ENCODE assay signal across 32 cellular contexts in the genomic region with DNA sequence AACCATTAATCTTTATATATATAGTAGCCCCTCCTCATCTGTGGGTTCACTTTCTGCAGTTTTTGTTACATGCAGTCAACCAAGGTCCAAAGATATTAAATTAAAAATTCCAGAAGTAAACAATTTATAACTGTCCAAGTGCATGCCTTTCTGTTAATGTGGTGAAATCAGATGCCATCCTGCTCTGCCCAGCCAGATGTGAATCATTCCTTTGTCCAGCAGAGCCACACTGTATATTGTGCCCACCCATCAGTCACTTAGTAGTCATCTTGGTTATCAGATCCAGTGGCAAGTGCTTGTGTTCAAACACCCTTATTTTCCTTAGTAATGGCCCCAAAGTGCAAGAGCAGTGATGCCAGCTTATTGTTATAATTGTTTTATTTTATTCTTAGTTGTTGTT.
"Had no signal": no experiment of that assay in that cellular context is flagged by ENCODE, and none has a peak within 500 bp of the region (broad histone marks: within the 10 kb centered on the region; RNA-seq: fewer than 3 reads in every experiment).

No MANE protein-coding gene starts in this region.

- H3K27ac Mint-ChIP-seq: activated CD4-positive, alpha-beta memory T cell treated with anti-CD3 and anti-CD28 coated beads, Interleukin-2, amount 10 ng/mL, durations not matched to agents 7 days and 5 days; activated CD8-positive, alpha-beta memory T cell treated with anti-CD3 and anti-CD28 coated beads, Interleukin-2, amount 10 ng/mL, durations not matched to agents 7 days and 5 days; activated naive CD4-positive, alpha-beta T cell treated with anti-CD3 and anti-CD28 coated beads, Interleukin-2, amount 10 ng/mL, durations not matched to agents 7 days and 5 days; activated naive CD8-positive, alpha-beta T cell treated with anti-CD3 and anti-CD28 coated beads for 36 hours; T-cell; T-helper 17 cell had no signal

- H3K27ac ChIP-seq: ascending aorta, cardiac muscle cell, PC-9, RWPE1, SJCRH30, SK-N-MC, WERI-Rb-1 had no signal

- H3K4me3 Mint-ChIP-seq: activated CD4-positive, alpha-beta memory T cell treated with anti-CD3 and anti-CD28 coated beads, Interleukin-2, amount 10 ng/mL, durations not matched to agents 7 days and 5 days; activated CD8-positive, alpha-beta memory T cell treated with anti-CD3 and anti-CD28 coated beads, Interleukin-2, amount 10 ng/mL, durations not matched to agents 7 days and 5 days; activated naive CD4-positive, alpha-beta T cell treated with anti-CD3 and anti-CD28 coated beads, Interleukin-2, amount 10 ng/mL, durations not matched to agents 7 days and 5 days; activated naive CD8-positive, alpha-beta T cell treated with anti-CD3 and anti-CD28 coated beads for 36 hours; T-cell; T-helper 17 cell had no signal

- H3K36me3 Mint-ChIP-seq: activated CD8-positive, alpha-beta memory T cell treated with anti-CD3 and anti-CD28 coated beads, Interleukin-2, amount 10 ng/mL, durations not matched to agents 7 days and 5 days; activated naive CD4-positive, alpha-beta T cell treated with anti-CD3 and anti-CD28 coated beads, Interleukin-2, amount 10 ng/mL, durations not matched to agents 7 days and 5 days had no signal

- H3K27me3 ChIP-seq: ascending aorta, cardiac muscle cell, SJCRH30 had no signal

- H3K9me3 Mint-ChIP-seq: activated CD4-positive, alpha-beta memory T cell treated with anti-CD3 and anti-CD28 coated beads, Interleukin-2, amount 10 ng/mL, durations not matched to agents 7 days and 5 days; activated naive CD4-positive, alpha-beta T cell treated with anti-CD3 and anti-CD28 coated beads, Interleukin-2, amount 10 ng/mL, durations not matched to agents 7 days and 5 days had no signal

- H3K4me1 Mint-ChIP-seq: activated CD4-positive, alpha-beta memory T cell treated with anti-CD3 and anti-CD28 coated beads, Interleukin-2, amount 10 ng/mL, durations not matched to agents 7 days and 5 days; activated CD8-positive, alpha-beta memory T cell treated with anti-CD3 and anti-CD28 coated beads, Interleukin-2, amount 10 ng/mL, durations not matched to agents 7 days and 5 days; activated naive CD4-positive, alpha-beta T cell treated with anti-CD3 and anti-CD28 coated beads, Interleukin-2, amount 10 ng/mL, durations not matched to agents 7 days and 5 days; activated naive CD8-positive, alpha-beta T cell treated with anti-CD3 and anti-CD28 coated beads for 36 hours; T-cell; T-helper 17 cell had no signal

- H3K4me3 ChIP-seq: ascending aorta, cardiac muscle cell, PC-9, SJCRH30, SK-N-MC had no signal

- H3K4me1 ChIP-seq: ascending aorta, SJCRH30 had no signal

- H3K27me3 Mint-ChIP-seq: activated naive CD4-positive, alpha-beta T cell treated with anti-CD3 and anti-CD28 coated beads, Interleukin-2, amount 10 ng/mL, durations not matched to agents 7 days and 5 days; activated naive CD8-positive, alpha-beta T cell treated with anti-CD3 and anti-CD28 coated beads for 36 hours had no signal

- DNase-seq: activated CD4-positive, alpha-beta memory T cell treated with anti-CD3 and anti-CD28 coated beads, Interleukin-2, amount 10 ng/mL, durations not matched to agents 7 days and 5 days; activated CD4-positive, alpha-beta T cell treated with anti-CD3 and anti-CD28 coated beads for 1 hour; activated CD4-positive, alpha-beta T cell treated with anti-CD3 and anti-CD28 coated beads for 48 hours; activated CD4-positive, CD25-positive, alpha-beta regulatory T cell; activated CD8-positive, alpha-beta memory T cell treated with anti-CD3 and anti-CD28 coated beads for 24 hours; activated CD8-positive, alpha-beta memory T cell treated with anti-CD3 and anti-CD28 coated beads, Interleukin-2, amount 10 ng/mL, durations not matched to agents 7 days and 5 days; activated CD8-positive, alpha-beta memory T cell treated with anti-CD3 and anti-CD28 coated beads, Interleukin-2, amount 50 U/mL, for 48 hours; activated effector memory CD4-positive, alpha-beta T cell treated with Interleukin-2 at 50 U/mL for 16 hours; activated naive CD4-positive, alpha-beta T cell treated with anti-CD3 and anti-CD28 coated beads, Interleukin-2, amount 10 ng/mL, durations not matched to agents 7 days and 5 days; activated naive CD8-positive, alpha-beta T cell treated with anti-CD3 and anti-CD28 coated beads for 36 hours; activated T-cell treated with anti-CD3 and anti-CD28 coated beads, Interleukin-2, amount 50 U/mL, for 48 hours; amygdala; Karpas-422; MM.1S; MV-4-11; NCI-H1092; NCI-H1436 treated with DMSO at 0.1 percent for 48 hours; NCI-H1694 treated with DMSO at 0.1 percent for 48 hours; NCI-H2029; NCI-H345; NCI-H524 treated with DMSO at 0.1 percent for 48 hours; NK-92 treated with Interleukin-12 subunit alpha and Interleukin-12 subunit beta, amount 100 ng/mL, for 24 hours; PC-9; Right ventricle myocardium superior; SJCRH30; T-cell; T-helper 17 cell; WERI-Rb-1 had no signal

- ATAC-seq: activated CD8-positive, alpha-beta memory T cell treated with anti-CD3 and anti-CD28 coated beads, Interleukin-2, amount 10 ng/mL, durations not matched to agents 7 days and 5 days; T-cell; T-helper 17 cell had no signal

- H3K36me3 ChIP-seq: ascending aorta, cardiac muscle cell, SJCRH30, WERI-Rb-1 had no signal

- H3K9me3 ChIP-seq: ascending aorta had no signal
